9 cellular contexts compared by ENCODE assay signal in the genomic region with DNA sequence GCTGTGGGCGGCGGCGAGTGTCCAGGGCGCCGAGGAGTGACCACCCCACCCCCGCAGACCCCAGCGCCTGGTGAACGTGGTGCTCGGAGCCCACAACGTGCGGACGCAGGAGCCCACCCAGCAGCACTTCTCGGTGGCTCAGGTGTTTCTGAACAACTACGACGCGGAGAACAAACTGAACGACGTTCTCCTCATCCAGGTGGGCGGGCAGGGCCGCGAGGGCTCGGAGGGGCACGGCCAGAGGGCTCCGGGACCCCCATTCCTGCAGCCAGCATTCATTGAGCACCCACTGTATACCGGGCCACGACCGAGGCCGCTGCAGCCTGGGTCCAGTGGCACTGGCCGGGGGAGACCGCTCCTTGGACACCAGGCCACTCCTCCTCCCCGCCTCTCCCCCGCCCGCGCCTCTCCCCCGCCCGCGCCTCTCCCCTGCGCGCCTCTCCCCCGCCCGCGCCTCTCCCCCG. TPM values are rescaled to one million over a fixed set of nuclear protein-coding genes. Genes with fewer than 3 reads are reported as not detected.
DNase-seq lines count a peak whose midpoint lies in the region; ATAC-seq and TF ChIP-seq lines count a peak whose summit lies in the region.
"Had no signal": no experiment of that assay in that cellular context is flagged by ENCODE, and none has a peak within 500 bp of the region (broad histone marks: within the 10 kb centered on the region; RNA-seq: fewer than 3 reads in every experiment).

No MANE protein-coding gene starts in this region.

- H3K36me3 ChIP-seq in HAP-1 (replicated peaks), result no peaks in the 10 kb centered on the region
- H3K36me3 ChIP-seq in Panc1 (ENCODE audit: control insufficient read depth, insufficient read depth, low read length), result no peaks in the 10 kb centered on the region
- H3K36me3 ChIP-seq in iPS-15b (ENCODE audit: control insufficient read depth, insufficient read depth, low read length), result no peaks in the 10 kb centered on the region

- BruUV-seq in Panc1 (replicated peaks; lab: Mats Ljungman, UMichigan), result no TSS peak

- no peak for TF ChIP-seq CTCF in Panc1 (IDR thresholded peaks at IDR 0.05)

- H3K4me1 ChIP-seq in HAP-1, result peaks cover 11% of the 10 kb centered on the region
- peaks cover 4% of the 10 kb centered on the region; the same call in 1 of the 2 replicates for H3K4me1 ChIP-seq in Panc1 (ENCODE audit: control insufficient read depth, insufficient read depth, low read length)
- H3K4me1 ChIP-seq in iPS-15b (ENCODE audit: control insufficient read depth, insufficient read depth, low read length), result no peaks in the 10 kb centered on the region

- no peak overlapping the region for H3K9ac ChIP-seq in iPS-15b (ENCODE audit: low read depth, low read length)

- peaks cover 12% of the 10 kb centered on the region for H3K27me3 ChIP-seq in HAP-1 (ENCODE audit: low read depth)
- H3K27me3 ChIP-seq in Panc1 (ENCODE audit: control insufficient read depth, insufficient read depth, low read length), result no peaks in the 10 kb centered on the region
- peaks cover 2% of the 10 kb centered on the region for H3K27me3 ChIP-seq in iPS-15b (ENCODE audit: control insufficient read depth, insufficient read depth, low read length)

- H3K4me3 ChIP-seq in HAP-1 (peak overlapping the region; percentile 15; the same call in 1 of the 2 replicates), Panc1 (ENCODE audit: low read depth in 2 of 2, low read length in 2 of 2) (peak overlapping the region; percentile 30 to 45), iPS-15b (ENCODE audit: low read depth, low read length) (peak overlapping the region; percentile 39), skeletal muscle cell (ENCODE audit: low read depth, low read length) (peak overlapping the region; percentile 11)

- peak in 1 of 2 experiments; percentile 53 for DNase-seq in HAP-1 (ENCODE audit: low spot score in 2 of 2)
- no peak for DNase-seq in Panc1 (ENCODE audit: low read depth, low spot score)
- no peak for DNase-seq in skeletal muscle cell (ENCODE audit: low read depth)
- DNase-seq in HPDE6-E6E7 (ENCODE audit: extremely low spot score), result no peak
- DNase-seq in NCI-H526 (lab: John Stamatoyannopoulos, UW), result no peak
- no peak for DNase-seq in NCI-H510A (lab: John Stamatoyannopoulos, UW)
- DNase-seq: T-helper 17 cell had no signal

- ATAC-seq in Panc1, result no peak; the same call in 1 of the 2 replicates

- POLR2A ChIA-PET in Panc1 (lab: Charles Lee), result no interaction called here

- CTCF ChIA-PET in Panc1 (lab: Charles Lee), result no interaction called here

- H3K27ac ChIP-seq in Panc1 (ENCODE audit: low read length), result no peak overlapping the region

- intact Hi-C loops in Panc1 (cut with micrococcal nuclease; ENCODE audit: unreplicated experiment), result no loop called here

- H3K9me3 ChIP-seq in HAP-1, result no peaks in the 10 kb centered on the region
- no peaks in the 10 kb centered on the region for H3K9me3 ChIP-seq in Panc1 (ENCODE audit: control insufficient read depth, insufficient read depth, low read depth, low read length)
- no peaks in the 10 kb centered on the region for H3K9me3 ChIP-seq in iPS-15b (ENCODE audit: control insufficient read depth, insufficient read depth, low read length)

- in situ Hi-C loops in HAP-1 (cut with MboI; ENCODE audit: low sequenced_read_pairs) (no loop called here), Panc1 (cut with HindIII; ENCODE audit: low pct_unique_long_range_greater_than_20kb, low sequenced_read_pairs) (no loop called here)

RNA-seq across cellular contexts. Expression of gene PRTN3, which starts 3.1 kb away (rescaled TPM):
- total RNA-seq in Panc1 (2021; ENCODE audit: unreplicated experiment), result 1.5 TPM
- 2.6 TPM for polyA plus RNA-seq in Panc1 (2012; ENCODE audit: insufficient read length)
- total RNA-seq: T-helper 17 cell had no signal
- polyA plus RNA-seq: esophagus had no signal

RNA-seq across cellular contexts. Expression of gene ELANE, which starts 8.2 kb away (rescaled TPM):
- 0.57 TPM for total RNA-seq in Panc1 (2021; ENCODE audit: unreplicated experiment)
- 0.40 TPM for polyA plus RNA-seq in Panc1 (2012; ENCODE audit: insufficient read length)
- total RNA-seq: T-helper 17 cell had no signal

RNA-seq across cellular contexts. Expression of gene CFD, which starts 15.6 kb away (rescaled TPM):
- total RNA-seq in Panc1 (2021; ENCODE audit: unreplicated experiment), result 9.9 TPM
- polyA plus RNA-seq in Panc1 (2012; ENCODE audit: insufficient read length), result 58.2 TPM

RNA-seq across cellular contexts. Expression of gene AZU1, which starts 16.2 kb away (rescaled TPM):
- 5.8 TPM for total RNA-seq in Panc1 (2021; ENCODE audit: unreplicated experiment)
- 5.9 TPM for polyA plus RNA-seq in Panc1 (2012; ENCODE audit: insufficient read length)
- polyA plus RNA-seq: esophagus had no signal

RNA-seq across cellular contexts. Expression of gene PLPPR3, which starts 22.1 kb away (rescaled TPM):
- total RNA-seq in Panc1 (2021; ENCODE audit: unreplicated experiment), result 63.7 TPM
- 123 TPM for polyA plus RNA-seq in Panc1 (2012; ENCODE audit: insufficient read length)
- total RNA-seq: T-helper 17 cell had no signal
- polyA plus RNA-seq: esophagus had no signal
